15 cellular contexts compared by ENCODE assay signal in genomic region chr1:171588230-171588629, GRCh38.
DNase-seq lines count a peak whose midpoint lies in the region; FAIRE-seq and TF ChIP-seq lines count a peak whose summit lies in the region.
"Had no signal": no experiment of that assay in that cellular context is flagged by ENCODE, and none has a peak within 500 bp of the region (broad histone marks: within the 10 kb centered on the region; RNA-seq: fewer than 3 reads in every experiment).

No MANE protein-coding gene starts in this region.

- peak; percentile 31 for DNase-seq in Ammon's horn (ENCODE audit: low spot score)
- no peak for DNase-seq in GM18507 (ENCODE audit: extremely low spot score, insufficient read length, low read depth)
- no peak for DNase-seq in nephron progenitor cell
- peak; percentile 44 for DNase-seq in superior temporal gyrus (ENCODE audit: extremely low spot score)
- no peak for DNase-seq in activated gamma-delta T cell treated with Interleukin-2 at 50 U/mL for 16 hours
- no peak for DNase-seq in RCC 7860 (ENCODE audit: low spot score)
- DNase-seq: ACHN; Caco-2; CD4-positive, alpha-beta T cell; HCEC 1CT; IMR-90 had no signal

- H3K4me1 Mint-ChIP-seq in nephron progenitor cell = no peaks in the 10 kb centered on the region
- H3K4me1 Mint-ChIP-seq: GM23338 had no signal

- H3K4me3 Mint-ChIP-seq in nephron progenitor cell = no peak overlapping the region
- H3K4me3 Mint-ChIP-seq: CD4-positive, alpha-beta T cell; GM23338 had no signal

- H3K9me3 Mint-ChIP-seq in nephron progenitor cell = no peaks in the 10 kb centered on the region
- H3K9me3 Mint-ChIP-seq: CD4-positive, alpha-beta T cell; GM23338 had no signal

- H3K27me3 Mint-ChIP-seq in nephron progenitor cell (ENCODE audit: low read depth, poor library complexity) = no peaks in the 10 kb centered on the region
- H3K27me3 Mint-ChIP-seq: CD4-positive, alpha-beta T cell had no signal

- no peak for TF ChIP-seq CTCF in nephron progenitor cell (IDR thresholded peaks at IDR 0.05)

- peak overlapping the region; percentile 95 for H3K27ac Mint-ChIP-seq in nephron progenitor cell
- H3K27ac Mint-ChIP-seq: CD4-positive, alpha-beta T cell; GM23338 had no signal

- FAIRE-seq in GM18507 (lab: Jason Lieb, UNC) (peak; percentile 31), RCC 7860 (lab: Jason Lieb, UNC) (no peak)
- FAIRE-seq: GM12891, H54, HTR-8/SVneo had no signal

- H3K36me3 Mint-ChIP-seq in nephron progenitor cell (ENCODE audit: low read depth) = peaks cover 82% of the 10 kb centered on the region

Comparison
In these comparisons a context has a peak if more than half of its experiments do, and no peak if none do; other contexts are left out.
1. DNase-seq: peak in Ammon's horn (single experiment) and superior temporal gyrus (single experiment); none in GM18507 (single experiment), nephron progenitor cell (single experiment), activated gamma-delta T cell treated with Interleukin-2 at 50 U/mL for 16 hours (single experiment) and RCC 7860 (single experiment).